Comparison of ENCODE assay signal across 18 cellular contexts in the genomic region with DNA sequence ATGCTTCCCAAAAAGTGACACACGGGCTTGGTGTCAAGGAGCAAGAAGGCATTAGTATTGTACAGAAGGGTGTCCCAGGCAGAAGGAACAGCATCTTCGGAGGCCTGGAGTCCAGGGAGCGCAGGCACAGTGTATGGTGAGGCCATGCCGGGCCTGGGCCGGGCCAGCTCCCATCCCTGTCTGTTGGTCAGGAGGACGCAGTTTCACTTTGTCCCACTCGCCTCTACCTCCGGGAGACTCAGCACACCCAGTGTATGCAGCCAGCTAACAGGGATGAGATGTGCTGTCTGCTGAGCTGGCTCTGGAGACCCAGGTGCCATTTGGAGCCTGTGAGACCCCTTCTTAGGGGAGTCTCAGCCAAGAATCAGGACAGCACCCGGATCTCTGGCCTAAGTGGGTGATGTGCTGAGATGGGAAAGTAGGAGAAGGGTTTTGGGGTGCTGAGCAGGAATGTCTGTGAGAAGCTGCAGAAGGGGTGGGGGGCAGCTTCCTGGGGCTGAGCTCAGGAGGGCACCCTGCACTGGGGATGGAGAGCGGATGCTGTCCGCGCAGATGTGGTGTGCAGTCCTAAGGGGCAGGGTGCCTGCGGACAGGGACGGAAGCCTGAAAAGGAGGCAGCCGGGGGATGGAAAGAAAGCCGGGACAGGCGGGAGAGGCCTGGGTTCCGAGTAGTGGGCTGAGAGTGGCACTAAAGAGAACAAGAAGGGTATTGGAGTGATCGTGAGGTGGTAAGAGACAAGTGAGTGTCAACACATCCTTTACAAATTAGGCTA. TPM values are rescaled to one million over a fixed set of nuclear protein-coding genes. Genes with fewer than 3 reads are reported as not detected.
"Had no signal": no experiment of that assay in that cellular context is flagged by ENCODE, and none has a peak within 500 bp of the region (broad histone marks: within the 10 kb centered on the region; RNA-seq: fewer than 3 reads in every experiment).

No MANE protein-coding gene starts in this region.

- H2AFZ ChIP-seq: hepatocyte had no signal

- H3K79me2 ChIP-seq: hepatocyte had no signal

- H3K36me3 ChIP-seq: lower lobe of right lung, suprapubic skin, transverse colon, vagina, WERI-Rb-1 had no signal

- H3K9me3 ChIP-seq: lower lobe of right lung, suprapubic skin, transverse colon, vagina had no signal

- H3K4me1 ChIP-seq: lower lobe of right lung, suprapubic skin, transverse colon, vagina had no signal

- H3K27ac Mint-ChIP-seq: activated naive CD4-positive, alpha-beta T cell treated with anti-CD3 and anti-CD28 coated beads, Interleukin-2, amount 50 U/mL, for 24 hours; activated T-cell treated with anti-CD3 and anti-CD28 coated beads, Interleukin-2, amount 50 U/mL, for 72 hours; endodermal cell; natural killer cell had no signal

- H3K27me3 ChIP-seq: hepatocyte, vagina had no signal

- H3K9me3 Mint-ChIP-seq: activated naive CD4-positive, alpha-beta T cell treated with anti-CD3 and anti-CD28 coated beads, Interleukin-2, amount 50 U/mL, for 24 hours; activated T-cell treated with anti-CD3 and anti-CD28 coated beads, Interleukin-2, amount 50 U/mL, for 72 hours; natural killer cell had no signal

- H3K4me3 ChIP-seq: hepatocyte, lower lobe of right lung, suprapubic skin, transverse colon, vagina had no signal

- H3K27ac ChIP-seq: epithelial cell of prostate, hepatocyte, lower lobe of right lung, suprapubic skin, transverse colon, vagina, WERI-Rb-1 had no signal

- H3K4me3 Mint-ChIP-seq: activated naive CD4-positive, alpha-beta T cell treated with anti-CD3 and anti-CD28 coated beads, Interleukin-2, amount 50 U/mL, for 24 hours; activated T-cell treated with anti-CD3 and anti-CD28 coated beads, Interleukin-2, amount 50 U/mL, for 72 hours; endodermal cell; natural killer cell had no signal

- H3K4me2 ChIP-seq: hepatocyte had no signal

- H3K36me3 Mint-ChIP-seq: activated naive CD4-positive, alpha-beta T cell treated with anti-CD3 and anti-CD28 coated beads, Interleukin-2, amount 50 U/mL, for 24 hours; natural killer cell had no signal

RNA-seq across cellular contexts. Expression of a gene that starts 25.7 kb away (rescaled TPM):
- total RNA-seq: activated CD8-positive, alpha-beta memory T cell treated with anti-CD3 and anti-CD28 coated beads for 36 hours; activated T-cell treated with anti-CD3 and anti-CD28 coated beads, Interleukin-2, amount 50 U/mL, for 72 hours; cardiac septum; dermis microvascular lymphatic vessel endothelial cell; endodermal cell; hepatocyte; left cardiac atrium; lower lobe of right lung; natural killer cell; renal cortical epithelial cell; suprapubic skin; T-helper 17 cell; transverse colon; vagina had no signal
- polyA plus RNA-seq: adipose tissue, hepatocyte had no signal
